9 cellular contexts compared by ENCODE assay signal in genomic region chr13:27006519-27007161, GRCh38.
DNase-seq lines count a peak whose midpoint lies in the region; ATAC-seq, FAIRE-seq and TF ChIP-seq lines count a peak whose summit lies in the region.
"Had no signal": no experiment of that assay in that cellular context is flagged by ENCODE, and none has a peak within 500 bp of the region (broad histone marks: within the 10 kb centered on the region; RNA-seq: fewer than 3 reads in every experiment).

No MANE protein-coding gene starts in this region.

- FAIRE-seq in K562 (lab: Jason Lieb, UNC), result no peak
- FAIRE-seq: GM18507 had no signal

- no peaks in the 10 kb centered on the region for H3F3A ChIP-seq in smooth muscle cell (ENCODE audit: low read depth)

- no peak for TF ChIP-seq RAD21 in K562 (CRISPR knock-in tag; conservative IDR thresholded peaks at IDR 0.05 in 1 of 2, IDR thresholded peaks at IDR 0.05 in 1 of 2)

- no peak overlapping the region for H3K27ac ChIP-seq in K562 (ENCODE audit: extremely low read depth, low read depth, low read length)
- no peak overlapping the region for H3K27ac ChIP-seq in smooth muscle cell (ENCODE audit: low read depth)

- H3K4me1 ChIP-seq in K562 (replicated peaks in 1 of 2; ENCODE audit: control insufficient read depth in 2 of 2, insufficient read depth in 2 of 2, low read length in 2 of 2) (peaks cover 3 to 7% of the 10 kb centered on the region in 2 experiments; a peak in 4 of 5 replicates), smooth muscle cell (ENCODE audit: low read depth) (peaks cover 5% of the 10 kb centered on the region)

- peak overlapping the region in 1 of 2 experiments; percentile 9; a peak in 1 of 4 replicates for H3K9ac ChIP-seq in K562 (ENCODE audit: insufficient read depth in 1 of 2, low read depth in 2 of 2, low read length in 2 of 2)
- no peak overlapping the region for H3K9ac ChIP-seq in smooth muscle cell (ENCODE audit: low read depth)

- no peaks in the 10 kb centered on the region for H3K9me3 ChIP-seq in K562 (replicated peaks; ENCODE audit: control insufficient read depth, insufficient read depth, low read depth, low read length)
- H3K9me3 ChIP-seq in smooth muscle cell (replicated peaks; ENCODE audit: low read depth), result no peaks in the 10 kb centered on the region

- no peak for TF ChIP-seq POLR2A in K562 (conservative IDR thresholded peaks at IDR 0.05)

- H3K4me3 ChIP-seq in K562 (no peak overlapping the region), smooth muscle cell (peak overlapping the region; percentile 36)

- in situ Hi-C loops in K562 (cut with MboI), result no loop called here

- POLR2A ChIA-PET in K562 (lab: Yijun Ruan, JAX), result no interaction called here

- no TSS peak for BruUV-seq in K562 (replicated peaks; lab: Mats Ljungman, UMichigan)

- H4K20me1 ChIP-seq in K562 (replicated peaks; ENCODE audit: control insufficient read depth, insufficient read depth, low read length) (no peaks in the 10 kb centered on the region), smooth muscle cell (ENCODE audit: low read depth) (no peaks in the 10 kb centered on the region)

- WGBS in K562 (ENCODE audit: insufficient coverage, low coverage, missing lambda C conversion rate), result 4% methylated on average over 16 of the region's 29 CpGs
- 7% methylated on average over 29 of the region's 29 CpGs for WGBS in smooth muscle cell (ENCODE audit: low lambda C conversion rate)

- H2AFZ ChIP-seq in K562 (ENCODE audit: low read depth, low read length) (no peak overlapping the region), smooth muscle cell (ENCODE audit: low read depth) (no peak overlapping the region)

- H3K4me2 ChIP-seq in K562 (ENCODE audit: insufficient read depth, low read length), result peak overlapping the region; percentile 32; the same call in 1 of the 2 replicates
- peak overlapping the region; percentile 77 for H3K4me2 ChIP-seq in smooth muscle cell

- TF ChIP-seq CTCF in K562 (IDR thresholded peaks at IDR 0.05 in 2 of 3, conservative IDR thresholded peaks at IDR 0.05 in 1 of 3; ENCODE audit: insufficient read depth in 2 of 3, low read depth in 1 of 3, low read length in 3 of 3) (no peak), smooth muscle cell (IDR thresholded peaks at IDR 0.05; ENCODE audit: borderline replicate concordance, insufficient read depth, poor library complexity, severe bottlenecking) (no peak)

- CTCF ChIA-PET in K562 (lab: Yijun Ruan, JAX; ENCODE audit: low intra/inter-chr PET ratio), result no interaction called here

- intact Hi-C loops in K562 (cut with micrococcal nuclease), result no loop called here

- H3K27me3 ChIP-seq in K562 (ENCODE audit: control insufficient read depth in 2 of 2, insufficient read depth in 2 of 2, low read length in 2 of 2) (peaks cover 22 to 47% of the 10 kb centered on the region in 2 experiments; a peak in 4 of 5 replicates), smooth muscle cell (ENCODE audit: low read depth) (peaks cover 35% of the 10 kb centered on the region)

- no peaks in the 10 kb centered on the region for H3K9me1 ChIP-seq in K562 (ENCODE audit: control insufficient read depth, insufficient read depth, low read length)

- no peak for TF ChIP-seq EP300 in K562 (IDR thresholded peaks at IDR 0.05; ENCODE audit: low read length)

- DNase-seq in Ammon's horn (ENCODE audit: low spot score) (peak; percentile 62), NCI-H128 (lab: John Stamatoyannopoulos, UW; ENCODE audit: unreplicated experiment) (peak; percentile 42), K562 (ENCODE audit: extremely low read depth in 1 of 4, low spot score in 3 of 4) (no peak), iris pigment epithelial cell (ENCODE audit: low read depth) (peak; percentile 39), smooth muscle cell (lab: John Stamatoyannopoulos, UW; ENCODE audit: unreplicated experiment) (no peak)
- no peak for DNase-seq in activated naive CD4-positive, alpha-beta T cell treated with Interleukin-2 at 50 U/mL for 16 hours

- peak; percentile 72 for ATAC-seq in K562
- ATAC-seq in GM21381 (IDR thresholded peaks at IDR 0.05; ENCODE audit: unreplicated experiment), result no peak
- no peak for ATAC-seq in HG02970 (IDR thresholded peaks at IDR 0.05; ENCODE audit: low FRiP score, unreplicated experiment)

- no peaks in the 10 kb centered on the region for H3K79me2 ChIP-seq in K562 (ENCODE audit: control insufficient read depth, insufficient read depth, low read length)
- no peaks in the 10 kb centered on the region for H3K79me2 ChIP-seq in smooth muscle cell (ENCODE audit: low read depth)

- H3K36me3 ChIP-seq in K562 (ENCODE audit: control insufficient read depth, insufficient read depth, low read length) (no peaks in the 10 kb centered on the region), smooth muscle cell (ENCODE audit: low read depth) (no peaks in the 10 kb centered on the region)

TF ChIP-seq in K562, 482 proteins besides CTCF, POLR2A, EP300 and RAD21:
- TF ChIP-seq TFAP4 (CRISPR knock-in tag; IDR thresholded peaks at IDR 0.05; ENCODE audit: borderline replicate concordance), result peak; percentile 35; the same call in 1 of the 2 replicates
- TF ChIP-seq TAF9B (IDR thresholded peaks at IDR 0.05; ENCODE audit: partially characterized antibody), result no peak
- no peak for TF ChIP-seq KDM1A (IDR thresholded peaks at IDR 0.05)
- no peak for TF ChIP-seq PHB (CRISPR knock-in tag; IDR thresholded peaks at IDR 0.05)
- TF ChIP-seq NUFIP1 (IDR thresholded peaks at IDR 0.05; ENCODE audit: partially characterized antibody), result no peak
- TF ChIP-seq ZBTB17 (CRISPR knock-in tag; IDR thresholded peaks at IDR 0.05), result peak; percentile 94
- peak; percentile 70 for TF ChIP-seq ZNF263 (CRISPR knock-in tag; IDR thresholded peaks at IDR 0.05; ENCODE audit: borderline replicate concordance)
- TF ChIP-seq, protein P1, sequence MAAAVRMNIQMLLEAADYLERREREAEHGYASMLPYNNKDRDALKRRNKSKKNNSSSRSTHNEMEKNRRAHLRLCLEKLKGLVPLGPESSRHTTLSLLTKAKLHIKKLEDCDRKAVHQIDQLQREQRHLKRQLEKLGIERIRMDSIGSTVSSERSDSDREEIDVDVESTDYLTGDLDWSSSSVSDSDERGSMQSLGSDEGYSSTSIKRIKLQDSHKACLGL (CRISPR knock-in tag; IDR thresholded peaks at IDR 0.05; ENCODE audit: borderline replicate concordance, poor library complexity, severe bottlenecking), result no peak
- TF ChIP-seq CBFA2T2 (conservative IDR thresholded peaks at IDR 0.05), result no peak
- no peak for TF ChIP-seq YBX1 (IDR thresholded peaks at IDR 0.05)
- no peak for TF ChIP-seq ZFP1 (CRISPR knock-in tag; IDR thresholded peaks at IDR 0.05)
- TF ChIP-seq, protein P2, sequence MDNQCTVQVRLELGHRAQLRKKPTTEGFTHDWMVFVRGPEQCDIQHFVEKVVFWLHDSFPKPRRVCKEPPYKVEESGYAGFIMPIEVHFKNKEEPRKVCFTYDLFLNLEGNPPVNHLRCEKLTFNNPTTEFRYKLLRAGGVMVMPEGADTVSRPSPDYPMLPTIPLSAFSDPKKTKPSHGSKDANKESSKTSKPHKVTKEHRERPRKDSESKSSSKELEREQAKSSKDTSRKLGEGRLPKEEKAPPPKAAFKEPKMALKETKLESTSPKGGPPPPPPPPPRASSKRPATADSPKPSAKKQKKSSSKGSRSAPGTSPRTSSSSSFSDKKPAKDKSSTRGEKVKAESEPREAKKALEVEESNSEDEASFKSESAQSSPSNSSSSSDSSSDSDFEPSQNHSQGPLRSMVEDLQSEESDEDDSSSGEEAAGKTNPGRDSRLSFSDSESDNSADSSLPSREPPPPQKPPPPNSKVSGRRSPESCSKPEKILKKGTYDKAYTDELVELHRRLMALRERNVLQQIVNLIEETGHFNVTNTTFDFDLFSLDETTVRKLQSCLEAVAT (IDR thresholded peaks at IDR 0.05), result peak in 1 of 2 experiments; percentile 95; a peak in 2 of 4 replicates

Comparison
In these comparisons a context has a peak if more than half of its experiments do, and no peak if none do; other contexts are left out.
1. DNase-seq: peak in Ammon's horn (single experiment), NCI-H128 (single experiment) and iris pigment epithelial cell (single experiment); none in K562 (0 of 4), smooth muscle cell (single experiment) and activated naive CD4-positive, alpha-beta T cell treated with Interleukin-2 at 50 U/mL for 16 hours (single experiment).